In the genomic region with DNA sequence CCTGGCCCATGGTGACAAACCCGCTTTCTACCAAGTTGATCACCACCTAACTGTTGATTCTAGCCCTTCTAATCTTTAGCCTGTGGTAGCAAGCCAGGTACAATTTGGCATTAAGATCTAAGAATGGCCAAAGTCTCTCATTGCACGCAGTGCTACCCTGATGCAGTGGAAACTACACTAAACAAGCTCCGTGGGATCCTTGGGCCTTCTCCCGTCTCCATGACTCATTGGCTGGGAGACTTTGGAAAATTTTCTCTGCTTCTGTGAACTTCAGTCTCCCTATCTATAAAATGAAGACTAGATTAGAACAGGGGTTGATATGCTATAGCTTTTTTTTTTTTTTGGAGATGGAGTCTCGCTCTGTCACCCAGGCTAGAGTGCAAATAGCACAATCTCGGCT, we compare ENCODE assay signal across 15 cellular contexts.
"Had no signal": no experiment of that assay in that cellular context is flagged by ENCODE, and none has a peak within 500 bp of the region (broad histone marks: within the 10 kb centered on the region; RNA-seq: fewer than 3 reads in every experiment).

No MANE protein-coding gene starts in this region.

- H3K4me1 Mint-ChIP-seq: activated CD4-positive, alpha-beta T cell treated with anti-CD3 and anti-CD28 coated beads, Interleukin-2, amount 10 ng/mL, durations not matched to agents 24 days and 14 days; activated naive CD8-positive, alpha-beta T cell treated with anti-CD3 and anti-CD28 coated beads, Interleukin-2, amount 10 ng/mL, durations not matched to agents 7 days and 5 days had no signal

- H3K9me3 ChIP-seq: left lung, transverse colon, vagina had no signal

- ATAC-seq: naive thymus-derived CD4-positive, alpha-beta T cell; stimulated activated naive CD8-positive, alpha-beta T cell treated with anti-CD3 and anti-CD28 coated beads, Interleukin-15, Interleukin-2, amounts not matched to agents 100 U/mL and 50 U/mL, for 24 hours had no signal

- H3K27me3 ChIP-seq: left lung, transverse colon, vagina had no signal

- H3K27ac ChIP-seq: left lung, parathyroid adenoma, vagina had no signal

- H3K4me3 Mint-ChIP-seq: activated CD4-positive, alpha-beta T cell treated with anti-CD3 and anti-CD28 coated beads, Interleukin-2, amount 10 ng/mL, durations not matched to agents 24 days and 14 days; activated naive CD8-positive, alpha-beta T cell treated with anti-CD3 and anti-CD28 coated beads, Interleukin-2, amount 10 ng/mL, durations not matched to agents 7 days and 5 days; naive thymus-derived CD4-positive, alpha-beta T cell had no signal

- H3K4me3 ChIP-seq: left lung, transverse colon, vagina had no signal

- H3K36me3 Mint-ChIP-seq: activated naive CD8-positive, alpha-beta T cell treated with anti-CD3 and anti-CD28 coated beads, Interleukin-2, amount 10 ng/mL, durations not matched to agents 7 days and 5 days; naive thymus-derived CD4-positive, alpha-beta T cell had no signal

- H3K27me3 Mint-ChIP-seq: activated CD4-positive, alpha-beta T cell treated with anti-CD3 and anti-CD28 coated beads, Interleukin-2, amount 10 ng/mL, durations not matched to agents 24 days and 14 days had no signal

- H3K27ac Mint-ChIP-seq: activated CD4-positive, alpha-beta T cell treated with anti-CD3 and anti-CD28 coated beads, Interleukin-2, amount 10 ng/mL, durations not matched to agents 24 days and 14 days; activated naive CD8-positive, alpha-beta T cell treated with anti-CD3 and anti-CD28 coated beads, Interleukin-2, amount 10 ng/mL, durations not matched to agents 7 days and 5 days; naive thymus-derived CD4-positive, alpha-beta T cell had no signal

- DNase-seq: activated CD4-positive, alpha-beta T cell treated with anti-CD3 and anti-CD28 coated beads, Interleukin-2, amount 10 ng/mL, durations not matched to agents 24 days and 14 days; activated CD4-positive, CD25-positive, alpha-beta regulatory T cell; activated gamma-delta T cell treated with Interleukin-2 at 50 U/mL for 16 hours; activated naive CD8-positive, alpha-beta T cell treated with anti-CD3 and anti-CD28 coated beads, Interleukin-2, amount 10 ng/mL, durations not matched to agents 7 days and 5 days; hippocampal formation; kidney; left lung; mammary epithelial cell; naive thymus-derived CD4-positive, alpha-beta T cell; stimulated activated CD4-positive, alpha-beta T cell treated with anti-CD3 and anti-CD28 coated beads, Interleukin-4, amount 100 ng/mL, for 24 hours; stimulated activated naive CD8-positive, alpha-beta T cell treated with anti-CD3 and anti-CD28 coated beads, Interleukin-15, Interleukin-2, amounts not matched to agents 100 U/mL and 50 U/mL, for 24 hours; T-helper 2 cell; transverse colon had no signal

- H3K36me3 ChIP-seq: left lung, transverse colon, vagina had no signal
